8 cellular contexts compared by ENCODE assay signal in genomic region chr7:128104109-128104742, GRCh38.
A peak's percentile ranks its signal among the peaks of the same experiment; 100 is the strongest.
DNase-seq lines count a peak whose midpoint lies in the region; ATAC-seq, FAIRE-seq and TF ChIP-seq lines count a peak whose summit lies in the region.

No MANE protein-coding gene starts in this region.

- peaks cover 10 to 27% of the 10 kb centered on the region in 2 experiments; a peak in 3 of 5 replicates for H3K27me3 ChIP-seq in K562 (ENCODE audit: control insufficient read depth in 2 of 2, insufficient read depth in 2 of 2, low read length in 2 of 2)
- H3K27me3 ChIP-seq in upper lobe of right lung = peaks cover 11% of the 10 kb centered on the region

- H3K4me2 ChIP-seq in K562 (ENCODE audit: insufficient read depth, low read length) = no peak overlapping the region

- no peak for ATAC-seq in K562
- peak; percentile 2 for ATAC-seq in upper lobe of right lung

- no peaks in the 10 kb centered on the region for H3K36me3 Mint-ChIP-seq in IgD-negative memory B cell

- H3K4me3 ChIP-seq in K562 = no peak overlapping the region
- peak overlapping the region; percentile 10 for H3K4me3 ChIP-seq in lower leg skin (ENCODE audit: low read depth, poor library complexity, severe bottlenecking)
- peak overlapping the region; percentile 42 for H3K4me3 ChIP-seq in upper lobe of right lung

- H3K27ac ChIP-seq in K562 (ENCODE audit: extremely low read depth, low read depth, low read length) = no peak overlapping the region
- no peak overlapping the region for H3K27ac ChIP-seq in upper lobe of right lung

- peak overlapping the region; percentile 47 to 97 (median 83) for H3K27ac Mint-ChIP-seq in IgD-negative memory B cell

- H3K4me1 Mint-ChIP-seq in IgD-negative memory B cell = peaks cover 29 to 60% (median 44%) of the 10 kb centered on the region in 3 donors

- no peak for TF ChIP-seq EP300 in K562 (IDR thresholded peaks at IDR 0.05; ENCODE audit: low read length)

- H3K79me2 ChIP-seq in K562 (ENCODE audit: control insufficient read depth, insufficient read depth, low read length) = no peaks in the 10 kb centered on the region

- intact Hi-C loops in K562 (cut with micrococcal nuclease) = no loop called here
- intact Hi-C loops in lower leg skin (cut with DNase I; ENCODE audit: low total_unique reads) = no loop called here
- intact Hi-C loops in upper lobe of right lung (cut with DNase I) = no loop called here

- POLR2A ChIA-PET in K562 (lab: Yijun Ruan, JAX) = no interaction called here

- CTCF ChIA-PET in K562 (lab: Yijun Ruan, JAX; ENCODE audit: low intra/inter-chr PET ratio) = no interaction called here

- in situ Hi-C loops in K562 (cut with MboI) = no loop called here

- no peak overlapping the region for H2AFZ ChIP-seq in K562 (ENCODE audit: low read depth, low read length)

- peaks cover 1% of the 10 kb centered on the region for H3K27me3 Mint-ChIP-seq in IgD-negative memory B cell

- TF ChIP-seq POLR2A in K562 (conservative IDR thresholded peaks at IDR 0.05) = no peak
- no peak for TF ChIP-seq POLR2A in lower leg skin (IDR thresholded peaks at IDR 0.05)

- peak overlapping the region; percentile 85 to 99 (median 96) for H3K4me3 Mint-ChIP-seq in IgD-negative memory B cell

- H3K4me1 ChIP-seq in K562 (replicated peaks in 1 of 2; ENCODE audit: control insufficient read depth in 2 of 2, insufficient read depth in 2 of 2, low read length in 2 of 2) = peaks cover 9 to 24% of the 10 kb centered on the region in 2 experiments; a peak in 4 of 5 replicates
- H3K4me1 ChIP-seq in upper lobe of right lung = peaks cover 14% of the 10 kb centered on the region

- TF ChIP-seq CTCF in K562 (IDR thresholded peaks at IDR 0.05 in 2 of 3, conservative IDR thresholded peaks at IDR 0.05 in 1 of 3; ENCODE audit: insufficient read depth in 2 of 3, low read depth in 1 of 3, low read length in 3 of 3) (no peak), lower leg skin (IDR thresholded peaks at IDR 0.05) (no peak), upper lobe of right lung (IDR thresholded peaks at IDR 0.05) (no peak)

- DNase-seq in NCI-H2227 (lab: John Stamatoyannopoulos, UW; ENCODE audit: unreplicated experiment) (peak; percentile 53), NCI-H2227 treated with DMSO at 0.1 percent for 48 hours (lab: John Stamatoyannopoulos, UW) (no peak), K562 (ENCODE audit: extremely low read depth in 1 of 4, low spot score in 3 of 4) (no peak), lower leg skin (ENCODE audit: low spot score in 2 of 2) (no peak), upper lobe of right lung (no peak), cerebellar cortex (ENCODE audit: low spot score) (no peak), HK-2 (ENCODE audit: unreplicated experiment) (no peak)

- H3K9me3 ChIP-seq in K562 (replicated peaks; ENCODE audit: control insufficient read depth, insufficient read depth, low read depth, low read length) (no peaks in the 10 kb centered on the region), upper lobe of right lung (no peaks in the 10 kb centered on the region)

- H3K9me3 Mint-ChIP-seq in IgD-negative memory B cell = no peaks in the 10 kb centered on the region

- FAIRE-seq in K562 (lab: Jason Lieb, UNC) = no peak

- H3K36me3 ChIP-seq in K562 (ENCODE audit: control insufficient read depth, insufficient read depth, low read length) = no peaks in the 10 kb centered on the region
- H3K36me3 ChIP-seq in upper lobe of right lung = no peaks in the 10 kb centered on the region

- H3K9ac ChIP-seq in K562 (ENCODE audit: insufficient read depth in 1 of 2, low read depth in 2 of 2, low read length in 2 of 2) = no peak overlapping the region

- BruUV-seq in K562 (replicated peaks; lab: Mats Ljungman, UMichigan) = no TSS peak

- peaks cover 7% of the 10 kb centered on the region; the same call in 1 of the 2 replicates for H4K20me1 ChIP-seq in K562 (replicated peaks; ENCODE audit: control insufficient read depth, insufficient read depth, low read length)

- WGBS in K562 (ENCODE audit: insufficient coverage, low coverage, missing lambda C conversion rate) = 81% methylated on average over 37 of the region's 58 CpGs
- 5 to 6% methylated on average over 19 to 54 of the region's 58 CpGs for WGBS in lower leg skin, 2 donors

- H3K9me1 ChIP-seq in K562 (ENCODE audit: control insufficient read depth, insufficient read depth, low read length) = no peaks in the 10 kb centered on the region

- no peak for TF ChIP-seq RAD21 in K562 (CRISPR knock-in tag; conservative IDR thresholded peaks at IDR 0.05 in 1 of 2, IDR thresholded peaks at IDR 0.05 in 1 of 2)

TF ChIP-seq in K562, 482 proteins besides CTCF, POLR2A, EP300 and RAD21 (continues in another document):
- no peak for TF ChIP-seq OTX1 (CRISPR knock-in tag; IDR thresholded peaks at IDR 0.05)
- TF ChIP-seq TCF7L2 (IDR thresholded peaks at IDR 0.05; ENCODE audit: low read depth, low read length) = no peak
- TF ChIP-seq ZNF740 (CRISPR knock-in tag; IDR thresholded peaks at IDR 0.05) = no peak
- no peak for TF ChIP-seq ZNF740 (tag; IDR thresholded peaks at IDR 0.05)
- 0 out of 2 replicates have a peak, but pooled peaks have one; percentile 29 for TF ChIP-seq FOXP1 (CRISPR knock-in tag; IDR thresholded peaks at IDR 0.05)
- TF ChIP-seq L3MBTL2 (IDR thresholded peaks at IDR 0.05) = no peak
- TF ChIP-seq E2F5 (CRISPR knock-in tag; IDR thresholded peaks at IDR 0.05) = no peak
- TF ChIP-seq NBN (IDR thresholded peaks at IDR 0.05; ENCODE audit: low read depth) = no peak
- TF ChIP-seq MIER1 (IDR thresholded peaks at IDR 0.05; ENCODE audit: low read depth) = no peak
- TF ChIP-seq CAMTA2 (CRISPR knock-in tag; conservative IDR thresholded peaks at IDR 0.05) = no peak
- no peak for TF ChIP-seq ILF3 (IDR thresholded peaks at IDR 0.05; ENCODE audit: borderline replicate concordance)
- TF ChIP-seq ASH1L (IDR thresholded peaks at IDR 0.05; ENCODE audit: borderline replicate concordance, low read depth, partially characterized antibody) = no peak
- TF ChIP-seq ELF1 (tag; IDR thresholded peaks at IDR 0.05) = no peak
- no peak for TF ChIP-seq NONO (IDR thresholded peaks at IDR 0.05; ENCODE audit: low read depth in 2 of 2, low read length in 1 of 2)
- TF ChIP-seq IRF2 (CRISPR knock-in tag; IDR thresholded peaks at IDR 0.05) = no peak
- no peak for TF ChIP-seq SAFB2 (IDR thresholded peaks at IDR 0.05; ENCODE audit: borderline replicate concordance, low read depth, low read length, severe bottlenecking)
- TF ChIP-seq ZBTB33 (CRISPR knock-in tag; IDR thresholded peaks at IDR 0.05) = peak; percentile 92
- TF ChIP-seq ZNF184 (CRISPR knock-in tag; IDR thresholded peaks at IDR 0.05) = no peak
- no peak for TF ChIP-seq KHSRP (IDR thresholded peaks at IDR 0.05)
- no peak for TF ChIP-seq GTF2B (IDR thresholded peaks at IDR 0.05; ENCODE audit: extremely low read depth, insufficient read length)
- no peak for TF ChIP-seq KAT2B (IDR thresholded peaks at IDR 0.05; ENCODE audit: low read depth, low read length)
- TF ChIP-seq NELFE (IDR thresholded peaks at IDR 0.05; ENCODE audit: insufficient read depth, insufficient read length) = no peak
- TF ChIP-seq POLR2G (IDR thresholded peaks at IDR 0.05; ENCODE audit: low read depth, low read length) = peak; percentile 63
- no peak for TF ChIP-seq MXD1 (CRISPR knock-in tag; IDR thresholded peaks at IDR 0.05; ENCODE audit: borderline replicate concordance, poor library complexity, severe bottlenecking)
